In genomic region chr9:90966475-90967150, GRCh38 we compare ENCODE assay signal across 11 cellular contexts.
DNase-seq lines count a peak whose midpoint lies in the region; ATAC-seq, FAIRE-seq and TF ChIP-seq lines count a peak whose summit lies in the region.
"Had no signal": no experiment of that assay in that cellular context is flagged by ENCODE, and none has a peak within 500 bp of the region (broad histone marks: within the 10 kb centered on the region; RNA-seq: fewer than 3 reads in every experiment).

No MANE protein-coding gene starts in this region.

- H3K36me3 Mint-ChIP-seq in activated CD8-positive, alpha-beta memory T cell treated with anti-CD3 and anti-CD28 coated beads, Interleukin-2, amount 10 ng/mL, durations not matched to agents 7 days and 5 days = peaks cover 9% of the 10 kb centered on the region
- H3K36me3 Mint-ChIP-seq in astrocyte (ENCODE audit: low read depth, unreplicated experiment) = no peaks in the 10 kb centered on the region
- no peaks in the 10 kb centered on the region for H3K36me3 Mint-ChIP-seq in nephron progenitor cell (ENCODE audit: low read depth)
- H3K36me3 Mint-ChIP-seq in stimulated activated naive CD8-positive, alpha-beta T cell treated with anti-CD3 and anti-CD28 coated beads, Interleukin-15, Interleukin-2, amounts not matched to agents 100 ng/mL and 50 ng/mL, for 24 hours (ENCODE audit: low read depth) = no peaks in the 10 kb centered on the region
- H3K36me3 Mint-ChIP-seq: immature natural killer cell had no signal

- peak overlapping the region; percentile 62 for H3K9ac ChIP-seq in astrocyte (ENCODE audit: low read length)

- no peaks in the 10 kb centered on the region for H3K9me3 Mint-ChIP-seq in activated CD8-positive, alpha-beta memory T cell treated with anti-CD3 and anti-CD28 coated beads, Interleukin-2, amount 10 ng/mL, durations not matched to agents 7 days and 5 days (ENCODE audit: low read depth)
- H3K9me3 Mint-ChIP-seq in astrocyte (ENCODE audit: unreplicated experiment) = peaks cover 2% of the 10 kb centered on the region
- H3K9me3 Mint-ChIP-seq in nephron progenitor cell = peaks cover 8% of the 10 kb centered on the region
- peaks cover 9% of the 10 kb centered on the region for H3K9me3 Mint-ChIP-seq in stimulated activated naive CD8-positive, alpha-beta T cell treated with anti-CD3 and anti-CD28 coated beads, Interleukin-15, Interleukin-2, amounts not matched to agents 100 ng/mL and 50 ng/mL, for 24 hours
- H3K9me3 Mint-ChIP-seq: immature natural killer cell had no signal

- H3K4me2 ChIP-seq in astrocyte (ENCODE audit: low read length) = peak overlapping the region; percentile 66

- peaks cover 33% of the 10 kb centered on the region for H3K4me1 Mint-ChIP-seq in activated CD8-positive, alpha-beta memory T cell treated with anti-CD3 and anti-CD28 coated beads, Interleukin-2, amount 10 ng/mL, durations not matched to agents 7 days and 5 days
- H3K4me1 Mint-ChIP-seq in astrocyte (ENCODE audit: low read depth, unreplicated experiment) (peaks cover 32% of the 10 kb centered on the region), nephron progenitor cell (peaks cover 50% of the 10 kb centered on the region)
- H3K4me1 Mint-ChIP-seq in stimulated activated naive CD8-positive, alpha-beta T cell treated with anti-CD3 and anti-CD28 coated beads, Interleukin-15, Interleukin-2, amounts not matched to agents 100 ng/mL and 50 ng/mL, for 24 hours (ENCODE audit: low read depth) = peaks cover 40% of the 10 kb centered on the region
- H3K4me1 Mint-ChIP-seq: activated naive CD8-positive, alpha-beta T cell treated with anti-CD3 and anti-CD28 coated beads, Interleukin-2, amount 10 ng/mL, durations not matched to agents 7 days and 5 days had no signal

- H3K27ac ChIP-seq in astrocyte (ENCODE audit: low read depth, low read length) = peak overlapping the region; percentile 66

- no peaks in the 10 kb centered on the region for H3K27me3 ChIP-seq in astrocyte (ENCODE audit: insufficient read depth, low read length)

- no peak overlapping the region for H3K4me3 Mint-ChIP-seq in activated CD8-positive, alpha-beta memory T cell treated with anti-CD3 and anti-CD28 coated beads, Interleukin-2, amount 10 ng/mL, durations not matched to agents 7 days and 5 days
- H3K4me3 Mint-ChIP-seq in astrocyte (ENCODE audit: unreplicated experiment) (no peak overlapping the region), nephron progenitor cell (no peak overlapping the region)
- peak overlapping the region; percentile 2 for H3K4me3 Mint-ChIP-seq in stimulated activated naive CD8-positive, alpha-beta T cell treated with anti-CD3 and anti-CD28 coated beads, Interleukin-15, Interleukin-2, amounts not matched to agents 100 ng/mL and 50 ng/mL, for 24 hours
- H3K4me3 Mint-ChIP-seq: activated naive CD8-positive, alpha-beta T cell treated with anti-CD3 and anti-CD28 coated beads, Interleukin-2, amount 10 ng/mL, durations not matched to agents 7 days and 5 days; immature natural killer cell had no signal

- CTCF ChIA-PET in activated CD8-positive, alpha-beta memory T cell treated with anti-CD3 and anti-CD28 coated beads, Interleukin-2, amount 10 ng/mL, durations not matched to agents 7 days and 5 days (lab: Charles Lee) = interaction anchor here (1.0 kb wide), 1 partner anchor 25 kb away, joined by 3 read pairs; no protein-coding TSS in a partner anchor

- FAIRE-seq in astrocyte (lab: Jason Lieb, UNC) = peak; percentile 13

- peaks cover 39% of the 10 kb centered on the region for H3K4me1 ChIP-seq in astrocyte (ENCODE audit: insufficient read depth, low read length)

- TF ChIP-seq CTCF in astrocyte (IDR thresholded peaks at IDR 0.05; ENCODE audit: insufficient read depth, low read depth, low read length) = no peak
- no peak for TF ChIP-seq CTCF in nephron progenitor cell (IDR thresholded peaks at IDR 0.05)

- H3K79me2 ChIP-seq in astrocyte (ENCODE audit: insufficient read depth, low read length) = no peaks in the 10 kb centered on the region

- peak; percentile 47 for ATAC-seq in activated CD8-positive, alpha-beta memory T cell treated with anti-CD3 and anti-CD28 coated beads, Interleukin-2, amount 10 ng/mL, durations not matched to agents 7 days and 5 days
- no peak for ATAC-seq in GM19467 (IDR thresholded peaks at IDR 0.05; ENCODE audit: unreplicated experiment)

- H2AFZ ChIP-seq in astrocyte (ENCODE audit: low read depth, low read length) = peak overlapping the region; percentile 6

- DNase-seq in activated CD8-positive, alpha-beta memory T cell treated with anti-CD3 and anti-CD28 coated beads, Interleukin-2, amount 10 ng/mL, durations not matched to agents 7 days and 5 days = no peak
- no peak for DNase-seq in activated CD8-positive, alpha-beta memory T cell treated with anti-CD3 and anti-CD28 coated beads, Interleukin-2, amount 50 U/mL, for 4 hours
- peak; percentile 78 for DNase-seq in astrocyte (ENCODE audit: low read depth)
- DNase-seq in nephron progenitor cell = no peak
- DNase-seq in NCI-H345 (lab: John Stamatoyannopoulos, UW) = no peak
- DNase-seq in NCI-H2196 (lab: John Stamatoyannopoulos, UW; ENCODE audit: unreplicated experiment) = no peak
- DNase-seq: activated naive CD8-positive, alpha-beta T cell treated with anti-CD3 and anti-CD28 coated beads, Interleukin-2, amount 10 ng/mL, durations not matched to agents 7 days and 5 days; immature natural killer cell; NCI-H1436 had no signal

- H3K36me3 ChIP-seq in astrocyte (ENCODE audit: insufficient read depth, low read length) = no peaks in the 10 kb centered on the region

- H3K4me3 ChIP-seq in astrocyte (ENCODE audit: insufficient read depth, low read depth, low read length) = no peak overlapping the region

- no peak overlapping the region for H3K27ac Mint-ChIP-seq in activated CD8-positive, alpha-beta memory T cell treated with anti-CD3 and anti-CD28 coated beads, Interleukin-2, amount 10 ng/mL, durations not matched to agents 7 days and 5 days
- peak overlapping the region; percentile 60 for H3K27ac Mint-ChIP-seq in astrocyte (ENCODE audit: unreplicated experiment)
- peak overlapping the region; percentile 80 for H3K27ac Mint-ChIP-seq in nephron progenitor cell
- peak overlapping the region; percentile 62 for H3K27ac Mint-ChIP-seq in stimulated activated naive CD8-positive, alpha-beta T cell treated with anti-CD3 and anti-CD28 coated beads, Interleukin-15, Interleukin-2, amounts not matched to agents 100 ng/mL and 50 ng/mL, for 24 hours
- H3K27ac Mint-ChIP-seq: activated naive CD8-positive, alpha-beta T cell treated with anti-CD3 and anti-CD28 coated beads, Interleukin-2, amount 10 ng/mL, durations not matched to agents 7 days and 5 days; immature natural killer cell had no signal

- no peaks in the 10 kb centered on the region for H4K20me1 ChIP-seq in astrocyte (ENCODE audit: insufficient read depth, low read length)

- H3K9me3 ChIP-seq in astrocyte (ENCODE audit: insufficient read depth, low read depth, low read length) = no peaks in the 10 kb centered on the region

- H3K27me3 Mint-ChIP-seq in activated CD8-positive, alpha-beta memory T cell treated with anti-CD3 and anti-CD28 coated beads, Interleukin-2, amount 10 ng/mL, durations not matched to agents 7 days and 5 days = peaks cover 2% of the 10 kb centered on the region
- H3K27me3 Mint-ChIP-seq in astrocyte (ENCODE audit: low read depth, unreplicated experiment) (no peaks in the 10 kb centered on the region), nephron progenitor cell (ENCODE audit: low read depth, poor library complexity) (peaks cover 7% of the 10 kb centered on the region)
- H3K27me3 Mint-ChIP-seq in stimulated activated naive CD8-positive, alpha-beta T cell treated with anti-CD3 and anti-CD28 coated beads, Interleukin-15, Interleukin-2, amounts not matched to agents 100 ng/mL and 50 ng/mL, for 24 hours = peaks cover 29% of the 10 kb centered on the region
